ENCODE assay signal across 34 cellular contexts in the genomic region with DNA sequence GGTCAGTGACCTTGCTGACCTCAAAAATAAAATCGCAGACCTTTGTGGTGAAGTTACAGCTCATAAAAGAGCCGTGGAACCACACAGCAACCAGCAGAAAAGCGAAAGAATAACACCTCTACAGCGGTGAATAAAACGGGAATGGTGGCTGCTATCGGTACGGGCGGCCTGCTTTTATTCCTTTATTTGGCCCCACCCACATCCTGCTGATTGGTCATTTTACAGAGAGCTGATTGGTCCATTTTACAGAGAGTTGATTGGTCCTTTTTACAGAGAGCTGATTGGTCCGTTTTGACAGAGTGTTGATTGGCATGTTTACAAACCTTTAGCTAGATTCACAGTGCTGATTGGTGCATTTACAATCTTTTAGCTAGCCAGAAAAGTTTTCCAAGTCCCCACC.
"Had no signal": no experiment of that assay in that cellular context is flagged by ENCODE, and none has a peak within 500 bp of the region (broad histone marks: within the 10 kb centered on the region; RNA-seq: fewer than 3 reads in every experiment).

No MANE protein-coding gene starts in this region.

- H3K9me3 Mint-ChIP-seq: activated CD4-positive, alpha-beta memory T cell treated with anti-CD3 and anti-CD28 coated beads, Interleukin-2, amount 10 ng/mL, durations not matched to agents 7 days and 5 days; activated CD4-positive, alpha-beta T cell treated with anti-CD3 and anti-CD28 coated beads, Interleukin-2, amount 10 ng/mL, durations not matched to agents 7 days and 5 days; activated naive CD4-positive, alpha-beta T cell treated with anti-CD3 and anti-CD28 coated beads, Interleukin-2, amount 10 ng/mL, durations not matched to agents 7 days and 5 days; activated naive CD4-positive, alpha-beta T cell treated with anti-CD3 and anti-CD28 coated beads, Interleukin-2, amount 50 U/mL, for 24 hours; activated naive CD8-positive, alpha-beta T cell treated with anti-CD3 and anti-CD28 coated beads, Interleukin-2, amount 10 ng/mL, durations not matched to agents 7 days and 5 days; activated naive CD8-positive, alpha-beta T cell treated with anti-CD3 and anti-CD28 coated beads, Interleukin-2, amount 50 U/mL, for 24 hours; activated T-cell treated with anti-CD3 and anti-CD28 coated beads, Interleukin-2, amount 50 U/mL, for 24 hours; activated T-helper 2 cell treated with anti-CD3 and anti-CD28 coated beads, Interferon-gamma antibody, Interleukin-2, Interleukin-4, amounts not matched to agents 10 μg/mL and 5 μg/mL and 100 μg/mL, durations not matched to agents 14 hours and 24 hours and 36 hours; T-helper 1 cell treated with Interleukin-12 subunit alpha and Interleukin-12 subunit beta and Interleukin-4 antibody, amounts not matched to agents 30 μg/mL and 1 μg/mL, for 36 hours; T-helper 2 cell treated with Interferon-gamma antibody and Interleukin-4, amounts not matched to agents 5 μg/mL and 100 μg/mL, for 36 hours had no signal

- H3K4me1 ChIP-seq: body of pancreas, breast epithelium had no signal

- H3K27ac ChIP-seq: body of pancreas, brain microvascular endothelial cell, breast epithelium, VCaP had no signal

- DNase-seq: activated CD4-positive, alpha-beta memory T cell treated with anti-CD3 and anti-CD28 coated beads, Interleukin-2, amount 10 ng/mL, durations not matched to agents 7 days and 5 days; activated CD4-positive, alpha-beta T cell treated with anti-CD3 and anti-CD28 coated beads for 1 hour; activated CD4-positive, alpha-beta T cell treated with anti-CD3 and anti-CD28 coated beads for 36 hours; activated CD4-positive, alpha-beta T cell treated with anti-CD3 and anti-CD28 coated beads for 48 hours; activated CD4-positive, alpha-beta T cell treated with anti-CD3 and anti-CD28 coated beads, Interleukin-2, amount 10 ng/mL, durations not matched to agents 7 days and 5 days; activated CD4-positive, alpha-beta T cell treated with anti-CD3 and anti-CD28 coated beads, Interleukin-2, amount 50 U/mL, for 48 hours; activated CD4-positive, CD25-positive, alpha-beta regulatory T cell; activated CD8-positive, alpha-beta memory T cell treated with anti-CD3 and anti-CD28 coated beads for 24 hours; activated CD8-positive, alpha-beta memory T cell treated with anti-CD3 and anti-CD28 coated beads, Interleukin-2, amount 10 ng/mL, durations not matched to agents 7 days and 5 days; activated CD8-positive, alpha-beta memory T cell treated with anti-CD3 and anti-CD28 coated beads, Interleukin-2, amount 50 U/mL, for 48 hours; activated CD8-positive, alpha-beta T cell treated with anti-CD3 and anti-CD28 coated beads, Interleukin-2, amount 10 ng/mL, durations not matched to agents 7 days and 5 days; activated effector memory CD4-positive, alpha-beta T cell treated with Interleukin-2 at 50 U/mL for 16 hours; activated gamma-delta T cell; activated naive CD4-positive, alpha-beta T cell treated with anti-CD3 and anti-CD28 coated beads, Interleukin-2, amount 10 ng/mL, durations not matched to agents 7 days and 5 days; activated naive CD4-positive, alpha-beta T cell treated with Interleukin-2 at 50 U/mL for 16 hours; activated naive CD8-positive, alpha-beta T cell treated with anti-CD3 and anti-CD28 coated beads, Interleukin-2, amount 10 ng/mL, durations not matched to agents 7 days and 5 days; activated naive CD8-positive, alpha-beta T cell treated with anti-CD3 and anti-CD28 coated beads, Interleukin-2, amount 50 U/mL, for 24 hours; activated T-cell treated with anti-CD3 and anti-CD28 coated beads, Interleukin-2, amount 50 U/mL, for 24 hours; activated T-cell treated with anti-CD3 and anti-CD28 coated beads, Interleukin-2, amount 50 U/mL, for 48 hours; aorta; body of pancreas; brain microvascular endothelial cell; central memory CD4-positive, alpha-beta T cell; T-helper 1 cell; T-helper 2 cell; T-helper 9 cell had no signal

- ATAC-seq: activated CD4-positive, alpha-beta T cell treated with anti-CD3 and anti-CD28 coated beads for 36 hours; activated CD4-positive, CD25-positive, alpha-beta regulatory T cell treated with anti-CD3 and anti-CD28 coated beads, Interleukin-2, amount 50 U/mL, for 24 hours; activated CD8-positive, alpha-beta memory T cell treated with anti-CD3 and anti-CD28 coated beads, Interleukin-2, amount 10 ng/mL, durations not matched to agents 7 days and 5 days; activated CD8-positive, alpha-beta T cell treated with anti-CD3 and anti-CD28 coated beads, Interleukin-2, amount 10 ng/mL, durations not matched to agents 7 days and 5 days; activated naive CD8-positive, alpha-beta T cell treated with anti-CD3 and anti-CD28 coated beads, Interleukin-2, amount 50 U/mL, for 24 hours; body of pancreas had no signal

- H3K36me3 ChIP-seq: brain microvascular endothelial cell, breast epithelium had no signal

- H3K27ac Mint-ChIP-seq: activated CD4-positive, alpha-beta memory T cell treated with anti-CD3 and anti-CD28 coated beads, Interleukin-2, amount 10 ng/mL, durations not matched to agents 7 days and 5 days; activated CD4-positive, alpha-beta T cell treated with anti-CD3 and anti-CD28 coated beads for 36 hours; activated CD4-positive, alpha-beta T cell treated with anti-CD3 and anti-CD28 coated beads, Interleukin-2, amount 10 ng/mL, durations not matched to agents 7 days and 5 days; activated CD8-positive, alpha-beta memory T cell treated with anti-CD3 and anti-CD28 coated beads, Interleukin-2, amount 10 ng/mL, durations not matched to agents 7 days and 5 days; activated CD8-positive, alpha-beta T cell treated with anti-CD3 and anti-CD28 coated beads, Interleukin-2, amount 10 ng/mL, durations not matched to agents 7 days and 5 days; activated naive CD4-positive, alpha-beta T cell treated with anti-CD3 and anti-CD28 coated beads, Interleukin-2, amount 10 ng/mL, durations not matched to agents 7 days and 5 days; activated naive CD4-positive, alpha-beta T cell treated with anti-CD3 and anti-CD28 coated beads, Interleukin-2, amount 50 U/mL, for 24 hours; activated naive CD8-positive, alpha-beta T cell; activated naive CD8-positive, alpha-beta T cell treated with anti-CD3 and anti-CD28 coated beads, Interleukin-2, amount 10 ng/mL, durations not matched to agents 7 days and 5 days; activated naive CD8-positive, alpha-beta T cell treated with anti-CD3 and anti-CD28 coated beads, Interleukin-2, amount 50 U/mL, for 24 hours; activated T-cell treated with anti-CD3 and anti-CD28 coated beads, Interleukin-2, amount 50 U/mL, for 24 hours; activated T-helper 2 cell treated with anti-CD3 and anti-CD28 coated beads, Interferon-gamma antibody, Interleukin-2, Interleukin-4, amounts not matched to agents 10 μg/mL and 5 μg/mL and 100 μg/mL, durations not matched to agents 14 hours and 24 hours and 36 hours; T-helper 1 cell treated with Interleukin-12 subunit alpha and Interleukin-12 subunit beta and Interleukin-4 antibody, amounts not matched to agents 30 μg/mL and 1 μg/mL, for 36 hours; T-helper 2 cell treated with Interferon-gamma antibody and Interleukin-4, amounts not matched to agents 5 μg/mL and 100 μg/mL, for 36 hours had no signal

- H3K36me3 Mint-ChIP-seq: activated CD8-positive, alpha-beta memory T cell treated with anti-CD3 and anti-CD28 coated beads, Interleukin-2, amount 10 ng/mL, durations not matched to agents 7 days and 5 days; activated naive CD4-positive, alpha-beta T cell treated with anti-CD3 and anti-CD28 coated beads, Interleukin-2, amount 10 ng/mL, durations not matched to agents 7 days and 5 days; activated naive CD4-positive, alpha-beta T cell treated with anti-CD3 and anti-CD28 coated beads, Interleukin-2, amount 50 U/mL, for 24 hours; activated naive CD8-positive, alpha-beta T cell; activated naive CD8-positive, alpha-beta T cell treated with anti-CD3 and anti-CD28 coated beads, Interleukin-2, amount 10 ng/mL, durations not matched to agents 7 days and 5 days had no signal

- H3K4me1 Mint-ChIP-seq: activated CD4-positive, alpha-beta memory T cell treated with anti-CD3 and anti-CD28 coated beads, Interleukin-2, amount 10 ng/mL, durations not matched to agents 7 days and 5 days; activated CD4-positive, alpha-beta T cell treated with anti-CD3 and anti-CD28 coated beads for 36 hours; activated CD4-positive, alpha-beta T cell treated with anti-CD3 and anti-CD28 coated beads, Interleukin-2, amount 10 ng/mL, durations not matched to agents 7 days and 5 days; activated CD8-positive, alpha-beta memory T cell treated with anti-CD3 and anti-CD28 coated beads, Interleukin-2, amount 10 ng/mL, durations not matched to agents 7 days and 5 days; activated naive CD4-positive, alpha-beta T cell treated with anti-CD3 and anti-CD28 coated beads, Interleukin-2, amount 10 ng/mL, durations not matched to agents 7 days and 5 days had no signal

- H3K27me3 Mint-ChIP-seq: activated CD4-positive, alpha-beta memory T cell treated with anti-CD3 and anti-CD28 coated beads, Interleukin-2, amount 10 ng/mL, durations not matched to agents 7 days and 5 days; activated CD4-positive, alpha-beta T cell treated with anti-CD3 and anti-CD28 coated beads for 36 hours; activated CD4-positive, alpha-beta T cell treated with anti-CD3 and anti-CD28 coated beads, Interleukin-2, amount 10 ng/mL, durations not matched to agents 7 days and 5 days; activated naive CD4-positive, alpha-beta T cell treated with anti-CD3 and anti-CD28 coated beads, Interleukin-2, amount 50 U/mL, for 24 hours; activated naive CD8-positive, alpha-beta T cell; activated naive CD8-positive, alpha-beta T cell treated with anti-CD3 and anti-CD28 coated beads, Interleukin-2, amount 50 U/mL, for 24 hours; activated T-cell treated with anti-CD3 and anti-CD28 coated beads, Interleukin-2, amount 50 U/mL, for 24 hours had no signal

- H3K4me3 ChIP-seq: body of pancreas, breast epithelium had no signal

- H3K4me3 Mint-ChIP-seq: activated CD4-positive, alpha-beta memory T cell treated with anti-CD3 and anti-CD28 coated beads, Interleukin-2, amount 10 ng/mL, durations not matched to agents 7 days and 5 days; activated CD4-positive, alpha-beta T cell treated with anti-CD3 and anti-CD28 coated beads for 36 hours; activated CD4-positive, alpha-beta T cell treated with anti-CD3 and anti-CD28 coated beads, Interleukin-2, amount 10 ng/mL, durations not matched to agents 7 days and 5 days; activated CD8-positive, alpha-beta memory T cell treated with anti-CD3 and anti-CD28 coated beads, Interleukin-2, amount 10 ng/mL, durations not matched to agents 7 days and 5 days; activated CD8-positive, alpha-beta T cell treated with anti-CD3 and anti-CD28 coated beads, Interleukin-2, amount 10 ng/mL, durations not matched to agents 7 days and 5 days; activated naive CD4-positive, alpha-beta T cell treated with anti-CD3 and anti-CD28 coated beads, Interleukin-2, amount 10 ng/mL, durations not matched to agents 7 days and 5 days; activated naive CD4-positive, alpha-beta T cell treated with anti-CD3 and anti-CD28 coated beads, Interleukin-2, amount 50 U/mL, for 24 hours; activated naive CD8-positive, alpha-beta T cell; activated naive CD8-positive, alpha-beta T cell treated with anti-CD3 and anti-CD28 coated beads, Interleukin-2, amount 10 ng/mL, durations not matched to agents 7 days and 5 days; activated naive CD8-positive, alpha-beta T cell treated with anti-CD3 and anti-CD28 coated beads, Interleukin-2, amount 50 U/mL, for 24 hours; activated T-cell treated with anti-CD3 and anti-CD28 coated beads, Interleukin-2, amount 50 U/mL, for 24 hours; T-helper 1 cell treated with Interleukin-12 subunit alpha and Interleukin-12 subunit beta and Interleukin-4 antibody, amounts not matched to agents 30 μg/mL and 1 μg/mL, for 36 hours; T-helper 2 cell treated with Interferon-gamma antibody and Interleukin-4, amounts not matched to agents 5 μg/mL and 100 μg/mL, for 36 hours had no signal

- H3K27me3 ChIP-seq: body of pancreas, brain microvascular endothelial cell, breast epithelium had no signal

- H3K9me3 ChIP-seq: body of pancreas, breast epithelium had no signal
